ENCODE assay signal across 1 cellular context in the genomic region with DNA sequence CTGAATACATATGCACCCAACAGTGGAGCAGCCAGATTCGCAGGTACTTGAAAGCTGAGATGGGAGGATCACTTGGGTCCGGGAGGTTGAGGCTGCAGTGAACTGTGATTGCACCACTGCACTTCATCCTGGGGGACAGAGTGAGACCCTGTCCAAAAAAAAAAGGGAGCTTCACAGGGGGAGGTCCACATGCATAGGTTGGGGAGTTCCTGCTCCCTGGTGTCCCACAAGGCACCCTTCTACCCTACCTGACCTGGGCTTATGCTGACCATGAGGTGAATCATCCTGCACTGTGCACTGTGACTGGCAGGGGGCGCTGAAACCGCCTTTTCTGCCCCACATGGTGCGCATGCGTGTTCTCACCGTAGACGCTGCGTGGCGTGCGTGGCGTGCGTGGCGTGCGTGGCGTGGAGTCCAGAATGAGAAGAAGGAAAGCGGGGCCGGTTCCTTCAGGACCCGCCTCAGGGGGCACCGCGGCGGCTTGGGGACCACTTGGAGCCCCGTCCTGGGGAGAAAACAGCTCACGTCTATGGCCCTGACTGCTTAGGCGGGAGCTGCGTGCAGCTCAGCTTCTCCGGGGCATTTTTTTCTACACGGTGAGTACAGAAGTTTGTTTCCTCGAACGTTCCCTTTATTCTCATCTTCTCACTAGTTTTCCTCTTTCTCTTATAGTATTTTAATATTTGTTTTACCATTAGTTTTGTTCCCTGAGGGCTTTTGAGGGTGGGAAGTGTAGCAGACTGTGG.
TF ChIP-seq lines count a peak whose summit lies in the region.

No MANE protein-coding gene starts in this region.

TF ChIP-seq in K562, 482 proteins besides CTCF, POLR2A, EP300 and RAD21 (continued from another document and continues in another):
- TF ChIP-seq NFIX (CRISPR knock-in tag; IDR thresholded peaks at IDR 0.05; ENCODE audit: low read depth) (no peak), TCFL5 (CRISPR knock-in tag; conservative IDR thresholded peaks at IDR 0.05) (no peak), NR2C2 (CRISPR knock-in tag; IDR thresholded peaks at IDR 0.05) (no peak), NR2C2 (tag; IDR thresholded peaks at IDR 0.05) (no peak), ETV5 (CRISPR knock-in tag; IDR thresholded peaks at IDR 0.05; ENCODE audit: low read depth) (no peak), SAFB (IDR thresholded peaks at IDR 0.05; ENCODE audit: borderline replicate concordance, low read depth, low read length) (peak; percentile 92), SUPT5H (IDR thresholded peaks at IDR 0.05) (peak; percentile 67), SIN3A (IDR thresholded peaks at IDR 0.05; ENCODE audit: borderline replicate concordance in 2 of 2, control insufficient read depth in 1 of 2, low read depth in 2 of 2, low read length in 2 of 2) (0 out of 4 replicates have a peak, but pooled peaks of 1 of the 2 experiments have one; percentile 15), TFAM (CRISPR knock-in tag; conservative IDR thresholded peaks at IDR 0.05) (no peak), PHF20 (IDR thresholded peaks at IDR 0.05; ENCODE audit: partially characterized antibody) (no peak), TAF9B (IDR thresholded peaks at IDR 0.05; ENCODE audit: partially characterized antibody) (peak; percentile 48), CBFA2T3 (IDR thresholded peaks at IDR 0.05) (no peak), ZZZ3 (IDR thresholded peaks at IDR 0.05) (no peak), SMC3 (conservative IDR thresholded peaks at IDR 0.05; ENCODE audit: insufficient read depth, low read depth, low read length) (0 out of 2 replicates have a peak, but pooled peaks have one; percentile 38), ZBTB7A (IDR thresholded peaks at IDR 0.05; ENCODE audit: borderline replicate concordance, control insufficient read depth, low read depth, low read length) (peak; percentile 42; the same call in 1 of the 2 replicates), JUN (IDR thresholded peaks at IDR 0.05; ENCODE audit: borderline replicate concordance, low read depth, low read length) (peak; percentile 58; the same call in 1 of the 2 replicates), JUN (CRISPR knock-in tag; IDR thresholded peaks at IDR 0.05; ENCODE audit: borderline replicate concordance) (no peak), CHD1 (IDR thresholded peaks at IDR 0.05; ENCODE audit: low read length) (no peak), POU5F1 (IDR thresholded peaks at IDR 0.05; ENCODE audit: borderline replicate concordance, low read depth, low read length, partially characterized antibody) (no peak), HMGN3 (IDR thresholded peaks at IDR 0.05; ENCODE audit: borderline replicate concordance, extremely low read depth, insufficient read length, low read depth, low read length) (peak; percentile 27), ZNF445 (CRISPR knock-in tag; IDR thresholded peaks at IDR 0.05; ENCODE audit: low read depth) (no peak), ATF7 (IDR thresholded peaks at IDR 0.05) (peak; percentile 42; the same call in 1 of the 2 replicates), SOX6 (IDR thresholded peaks at IDR 0.05) (no peak; the same call in 1 of the 2 replicates), ZNF384 (IDR thresholded peaks at IDR 0.05; ENCODE audit: low read depth, low read length) (peak; percentile 20; the same call in 1 of the 2 replicates), MYBL2 (IDR thresholded peaks at IDR 0.05; ENCODE audit: low read depth) (no peak), MYBL2 (CRISPR knock-in tag; IDR thresholded peaks at IDR 0.05; ENCODE audit: borderline replicate concordance) (no peak), ZNF232 (CRISPR knock-in tag; IDR thresholded peaks at IDR 0.05) (no peak), NRF1 (conservative IDR thresholded peaks at IDR 0.05 in 1 of 2, IDR thresholded peaks at IDR 0.05 in 1 of 2) (peak; percentile 90 to 93), CREM (IDR thresholded peaks at IDR 0.05; ENCODE audit: low read depth) (peak; percentile 70), XRCC5 (IDR thresholded peaks at IDR 0.05; ENCODE audit: low read depth, low read length) (0 out of 2 replicates have a peak, but pooled peaks have one; percentile 57), ZNF24 (IDR thresholded peaks at IDR 0.05) (peak; percentile 89), MEIS2 (IDR thresholded peaks at IDR 0.05; ENCODE audit: partially characterized antibody) (peak; percentile 50), TAF1 (IDR thresholded peaks at IDR 0.05; ENCODE audit: control insufficient read depth, extremely low read depth, insufficient read depth, low read length, severe bottlenecking) (peak; percentile 67), NCOA2 (IDR thresholded peaks at IDR 0.05; ENCODE audit: partially characterized antibody in 2 of 2) (no peak), BMI1 (IDR thresholded peaks at IDR 0.05; ENCODE audit: low read length) (no peak), GATAD2B (IDR thresholded peaks at IDR 0.05; ENCODE audit: borderline replicate concordance) (0 out of 2 replicates have a peak, but pooled peaks have one; percentile 47), EP400 (IDR thresholded peaks at IDR 0.05) (peak; percentile 86), RB1 (IDR thresholded peaks at IDR 0.05; ENCODE audit: low read depth) (peak; percentile 41; the same call in 1 of the 2 replicates), PHF8 (IDR thresholded peaks at IDR 0.05; ENCODE audit: borderline replicate concordance, low read length) (peak; percentile 81; the same call in 1 of the 2 replicates), HDAC3 (IDR thresholded peaks at IDR 0.05; ENCODE audit: borderline replicate concordance, partially characterized antibody) (peak; percentile 55), MAZ (CRISPR knock-in tag; conservative IDR thresholded peaks at IDR 0.05 in 1 of 2, IDR thresholded peaks at IDR 0.05 in 1 of 2) (0 out of 4 replicates have a peak, but pooled peaks of 1 of the 2 experiments have one; percentile 36), NCOA1 (IDR thresholded peaks at IDR 0.05; ENCODE audit: low read depth) (no peak), KLF16 (IDR thresholded peaks at IDR 0.05) (0 out of 2 replicates have a peak, but pooled peaks have one; percentile 17), ZNF444 (CRISPR knock-in tag; IDR thresholded peaks at IDR 0.05) (no peak), HNRNPL (IDR thresholded peaks at IDR 0.05; ENCODE audit: low read depth, low read length) (no peak), GABPB1 (CRISPR knock-in tag; IDR thresholded peaks at IDR 0.05) (no peak)
- TF ChIP-seq, protein P1, sequence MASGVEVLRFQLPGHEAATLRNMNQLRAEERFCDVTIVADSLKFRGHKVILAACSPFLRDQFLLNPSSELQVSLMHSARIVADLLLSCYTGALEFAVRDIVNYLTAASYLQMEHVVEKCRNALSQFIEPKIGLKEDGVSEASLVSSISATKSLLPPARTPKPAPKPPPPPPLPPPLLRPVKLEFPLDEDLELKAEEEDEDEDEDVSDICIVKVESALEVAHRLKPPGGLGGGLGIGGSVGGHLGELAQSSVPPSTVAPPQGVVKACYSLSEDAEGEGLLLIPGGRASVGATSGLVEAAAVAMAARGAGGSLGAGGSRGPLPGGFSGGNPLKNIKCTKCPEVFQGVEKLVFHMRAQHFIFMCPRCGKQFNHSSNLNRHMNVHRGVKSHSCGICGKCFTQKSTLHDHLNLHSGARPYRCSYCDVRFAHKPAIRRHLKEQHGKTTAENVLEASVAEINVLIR (CRISPR knock-in tag; IDR thresholded peaks at IDR 0.05): no peak
- TF ChIP-seq, protein P2, sequence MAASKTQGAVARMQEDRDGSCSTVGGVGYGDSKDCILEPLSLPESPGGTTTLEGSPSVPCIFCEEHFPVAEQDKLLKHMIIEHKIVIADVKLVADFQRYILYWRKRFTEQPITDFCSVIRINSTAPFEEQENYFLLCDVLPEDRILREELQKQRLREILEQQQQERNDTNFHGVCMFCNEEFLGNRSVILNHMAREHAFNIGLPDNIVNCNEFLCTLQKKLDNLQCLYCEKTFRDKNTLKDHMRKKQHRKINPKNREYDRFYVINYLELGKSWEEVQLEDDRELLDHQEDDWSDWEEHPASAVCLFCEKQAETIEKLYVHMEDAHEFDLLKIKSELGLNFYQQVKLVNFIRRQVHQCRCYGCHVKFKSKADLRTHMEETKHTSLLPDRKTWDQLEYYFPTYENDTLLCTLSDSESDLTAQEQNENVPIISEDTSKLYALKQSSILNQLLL (CRISPR knock-in tag; IDR thresholded peaks at IDR 0.05; ENCODE audit: borderline replicate concordance): no peak
- TF ChIP-seq, protein P3, sequence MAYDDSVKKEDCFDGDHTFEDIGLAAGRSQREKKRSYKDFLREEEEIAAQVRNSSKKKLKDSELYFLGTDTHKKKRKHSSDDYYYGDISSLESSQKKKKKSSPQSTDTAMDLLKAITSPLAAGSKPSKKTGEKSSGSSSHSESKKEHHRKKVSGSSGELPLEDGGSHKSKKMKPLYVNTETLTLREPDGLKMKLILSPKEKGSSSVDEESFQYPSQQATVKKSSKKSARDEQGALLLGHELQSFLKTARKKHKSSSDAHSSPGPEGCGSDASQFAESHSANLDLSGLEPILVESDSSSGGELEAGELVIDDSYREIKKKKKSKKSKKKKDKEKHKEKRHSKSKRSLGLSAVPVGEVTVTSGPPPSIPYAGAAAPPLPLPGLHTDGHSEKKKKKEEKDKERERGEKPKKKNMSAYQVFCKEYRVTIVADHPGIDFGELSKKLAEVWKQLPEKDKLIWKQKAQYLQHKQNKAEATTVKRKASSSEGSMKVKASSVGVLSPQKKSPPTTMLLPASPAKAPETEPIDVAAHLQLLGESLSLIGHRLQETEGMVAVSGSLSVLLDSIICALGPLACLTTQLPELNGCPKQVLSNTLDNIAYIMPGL (CRISPR knock-in tag; IDR thresholded peaks at IDR 0.05): no peak
- TF ChIP-seq, protein P4, sequence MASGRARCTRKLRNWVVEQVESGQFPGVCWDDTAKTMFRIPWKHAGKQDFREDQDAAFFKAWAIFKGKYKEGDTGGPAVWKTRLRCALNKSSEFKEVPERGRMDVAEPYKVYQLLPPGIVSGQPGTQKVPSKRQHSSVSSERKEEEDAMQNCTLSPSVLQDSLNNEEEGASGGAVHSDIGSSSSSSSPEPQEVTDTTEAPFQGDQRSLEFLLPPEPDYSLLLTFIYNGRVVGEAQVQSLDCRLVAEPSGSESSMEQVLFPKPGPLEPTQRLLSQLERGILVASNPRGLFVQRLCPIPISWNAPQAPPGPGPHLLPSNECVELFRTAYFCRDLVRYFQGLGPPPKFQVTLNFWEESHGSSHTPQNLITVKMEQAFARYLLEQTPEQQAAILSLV (tag; IDR thresholded peaks at IDR 0.05): no peak
- TF ChIP-seq, protein P5, sequence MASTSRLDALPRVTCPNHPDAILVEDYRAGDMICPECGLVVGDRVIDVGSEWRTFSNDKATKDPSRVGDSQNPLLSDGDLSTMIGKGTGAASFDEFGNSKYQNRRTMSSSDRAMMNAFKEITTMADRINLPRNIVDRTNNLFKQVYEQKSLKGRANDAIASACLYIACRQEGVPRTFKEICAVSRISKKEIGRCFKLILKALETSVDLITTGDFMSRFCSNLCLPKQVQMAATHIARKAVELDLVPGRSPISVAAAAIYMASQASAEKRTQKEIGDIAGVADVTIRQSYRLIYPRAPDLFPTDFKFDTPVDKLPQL (IDR thresholded peaks at IDR 0.05; ENCODE audit: extremely low read depth, insufficient read length): no peak
- TF ChIP-seq, protein P6, sequence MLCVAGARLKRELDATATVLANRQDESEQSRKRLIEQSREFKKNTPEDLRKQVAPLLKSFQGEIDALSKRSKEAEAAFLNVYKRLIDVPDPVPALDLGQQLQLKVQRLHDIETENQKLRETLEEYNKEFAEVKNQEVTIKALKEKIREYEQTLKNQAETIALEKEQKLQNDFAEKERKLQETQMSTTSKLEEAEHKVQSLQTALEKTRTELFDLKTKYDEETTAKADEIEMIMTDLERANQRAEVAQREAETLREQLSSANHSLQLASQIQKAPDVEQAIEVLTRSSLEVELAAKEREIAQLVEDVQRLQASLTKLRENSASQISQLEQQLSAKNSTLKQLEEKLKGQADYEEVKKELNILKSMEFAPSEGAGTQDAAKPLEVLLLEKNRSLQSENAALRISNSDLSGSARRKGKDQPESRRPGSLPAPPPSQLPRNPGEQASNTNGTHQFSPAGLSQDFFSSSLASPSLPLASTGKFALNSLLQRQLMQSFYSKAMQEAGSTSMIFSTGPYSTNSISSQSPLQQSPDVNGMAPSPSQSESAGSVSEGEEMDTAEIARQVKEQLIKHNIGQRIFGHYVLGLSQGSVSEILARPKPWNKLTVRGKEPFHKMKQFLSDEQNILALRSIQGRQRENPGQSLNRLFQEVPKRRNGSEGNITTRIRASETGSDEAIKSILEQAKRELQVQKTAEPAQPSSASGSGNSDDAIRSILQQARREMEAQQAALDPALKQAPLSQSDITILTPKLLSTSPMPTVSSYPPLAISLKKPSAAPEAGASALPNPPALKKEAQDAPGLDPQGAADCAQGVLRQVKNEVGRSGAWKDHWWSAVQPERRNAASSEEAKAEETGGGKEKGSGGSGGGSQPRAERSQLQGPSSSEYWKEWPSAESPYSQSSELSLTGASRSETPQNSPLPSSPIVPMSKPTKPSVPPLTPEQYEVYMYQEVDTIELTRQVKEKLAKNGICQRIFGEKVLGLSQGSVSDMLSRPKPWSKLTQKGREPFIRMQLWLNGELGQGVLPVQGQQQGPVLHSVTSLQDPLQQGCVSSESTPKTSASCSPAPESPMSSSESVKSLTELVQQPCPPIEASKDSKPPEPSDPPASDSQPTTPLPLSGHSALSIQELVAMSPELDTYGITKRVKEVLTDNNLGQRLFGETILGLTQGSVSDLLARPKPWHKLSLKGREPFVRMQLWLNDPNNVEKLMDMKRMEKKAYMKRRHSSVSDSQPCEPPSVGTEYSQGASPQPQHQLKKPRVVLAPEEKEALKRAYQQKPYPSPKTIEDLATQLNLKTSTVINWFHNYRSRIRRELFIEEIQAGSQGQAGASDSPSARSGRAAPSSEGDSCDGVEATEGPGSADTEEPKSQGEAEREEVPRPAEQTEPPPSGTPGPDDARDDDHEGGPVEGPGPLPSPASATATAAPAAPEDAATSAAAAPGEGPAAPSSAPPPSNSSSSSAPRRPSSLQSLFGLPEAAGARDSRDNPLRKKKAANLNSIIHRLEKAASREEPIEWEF (CRISPR knock-in tag; IDR thresholded peaks at IDR 0.05): no peak
- TF ChIP-seq, protein P7, sequence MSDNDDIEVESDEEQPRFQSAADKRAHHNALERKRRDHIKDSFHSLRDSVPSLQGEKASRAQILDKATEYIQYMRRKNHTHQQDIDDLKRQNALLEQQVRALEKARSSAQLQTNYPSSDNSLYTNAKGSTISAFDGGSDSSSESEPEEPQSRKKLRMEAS (CRISPR knock-in tag; IDR thresholded peaks at IDR 0.05): peak; percentile 91
- TF ChIP-seq, protein P8, sequence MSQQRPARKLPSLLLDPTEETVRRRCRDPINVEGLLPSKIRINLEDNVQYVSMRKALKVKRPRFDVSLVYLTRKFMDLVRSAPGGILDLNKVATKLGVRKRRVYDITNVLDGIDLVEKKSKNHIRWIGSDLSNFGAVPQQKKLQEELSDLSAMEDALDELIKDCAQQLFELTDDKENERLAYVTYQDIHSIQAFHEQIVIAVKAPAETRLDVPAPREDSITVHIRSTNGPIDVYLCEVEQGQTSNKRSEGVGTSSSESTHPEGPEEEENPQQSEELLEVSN (IDR thresholded peaks at IDR 0.05; ENCODE audit: borderline replicate concordance in 1 of 2, extremely low read depth in 1 of 2, insufficient read depth in 1 of 2, insufficient read length in 1 of 2, low read depth in 1 of 2, low read length in 1 of 2, poor library complexity in 1 of 2, severe bottlenecking in 1 of 2): peak; percentile 51 to 74
- TF ChIP-seq, protein P9, sequence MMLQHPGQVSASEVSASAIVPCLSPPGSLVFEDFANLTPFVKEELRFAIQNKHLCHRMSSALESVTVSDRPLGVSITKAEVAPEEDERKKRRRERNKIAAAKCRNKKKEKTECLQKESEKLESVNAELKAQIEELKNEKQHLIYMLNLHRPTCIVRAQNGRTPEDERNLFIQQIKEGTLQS (IDR thresholded peaks at IDR 0.05): peak; percentile 61
- TF ChIP-seq, protein P9 (CRISPR knock-in tag; conservative IDR thresholded peaks at IDR 0.05): no peak
